ENCODE assay signal across 15 cellular contexts in the genomic region with DNA sequence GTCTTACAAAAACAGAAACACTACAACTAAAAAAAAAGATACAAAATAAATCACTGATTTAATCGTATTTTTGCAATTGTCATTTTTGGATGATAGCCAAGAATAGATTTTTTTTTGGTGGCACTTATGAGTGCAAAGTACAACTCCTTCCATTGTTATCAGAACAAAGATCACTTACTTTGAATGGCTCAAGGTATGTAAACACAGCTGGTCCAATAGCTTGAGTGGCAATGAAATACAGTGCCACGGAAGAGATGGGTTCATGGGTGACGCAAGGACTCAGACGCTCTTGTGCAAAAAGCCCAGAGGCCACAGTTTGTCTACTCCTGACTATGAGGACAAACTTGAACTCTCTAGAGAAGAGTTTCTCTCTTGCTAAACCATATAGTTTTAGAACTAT.
DNase-seq lines count a peak whose midpoint lies in the region; ATAC-seq and TF ChIP-seq lines count a peak whose summit lies in the region.
"Had no signal": no experiment of that assay in that cellular context is flagged by ENCODE, and none has a peak within 500 bp of the region (broad histone marks: within the 10 kb centered on the region; RNA-seq: fewer than 3 reads in every experiment).

No MANE protein-coding gene starts in this region.

- no peaks in the 10 kb centered on the region for H3K4me1 Mint-ChIP-seq in activated T-helper 2 cell treated with anti-CD3 and anti-CD28 coated beads, Interferon-gamma antibody, Interleukin-2, Interleukin-4, amounts not matched to agents 10 μg/mL and 5 μg/mL and 100 μg/mL, durations not matched to agents 14 hours and 24 hours and 36 hours (ENCODE audit: low read depth)
- H3K4me1 Mint-ChIP-seq: memory B cell had no signal

- no peaks in the 10 kb centered on the region for H4K20me1 ChIP-seq in smooth muscle cell (ENCODE audit: low read depth)

- H3K4me2 ChIP-seq in smooth muscle cell: no peak overlapping the region

- H3F3A ChIP-seq in smooth muscle cell (ENCODE audit: low read depth): peaks cover 6% of the 10 kb centered on the region

- peak; percentile 93 for ATAC-seq in left colon
- ATAC-seq in HG03469 (IDR thresholded peaks at IDR 0.05; ENCODE audit: unreplicated experiment): no peak
- no peak for ATAC-seq in left ventricle myocardium superior

- 82% methylated on average over 4 of the region's 4 CpGs for whole genome bisulfite sequencing in smooth muscle cell (ENCODE audit: low lambda C conversion rate)

- no peaks in the 10 kb centered on the region for H3K27me3 Mint-ChIP-seq in activated T-helper 2 cell treated with anti-CD3 and anti-CD28 coated beads, Interferon-gamma antibody, Interleukin-2, Interleukin-4, amounts not matched to agents 10 μg/mL and 5 μg/mL and 100 μg/mL, durations not matched to agents 14 hours and 24 hours and 36 hours (ENCODE audit: low read depth)
- H3K27me3 Mint-ChIP-seq: memory B cell had no signal

- H3K36me3 ChIP-seq in smooth muscle cell (ENCODE audit: low read depth): no peaks in the 10 kb centered on the region
- H3K36me3 ChIP-seq: SJSA1 had no signal

- no peak for TF ChIP-seq CTCF in smooth muscle cell (IDR thresholded peaks at IDR 0.05; ENCODE audit: borderline replicate concordance, insufficient read depth, poor library complexity, severe bottlenecking)

- no peak overlapping the region for H3K4me3 ChIP-seq in smooth muscle cell
- H3K4me3 ChIP-seq: SJSA1 had no signal

- DNase-seq in DMS153 treated with DMSO at 0.1 percent for 48 hours (lab: John Stamatoyannopoulos, UW; ENCODE audit: unreplicated experiment) (peak; percentile 30), NCI-H146 (lab: John Stamatoyannopoulos, UW) (peak; percentile 86), NCI-H748 (lab: John Stamatoyannopoulos, UW; ENCODE audit: unreplicated experiment) (peak; percentile 97), left colon (no peak), smooth muscle cell (lab: John Stamatoyannopoulos, UW; ENCODE audit: unreplicated experiment) (no peak), left ventricle myocardium superior (no peak)
- DNase-seq in activated T-helper 2 cell treated with anti-CD3 and anti-CD28 coated beads, Interferon-gamma antibody, Interleukin-2, Interleukin-4, amounts not matched to agents 10 μg/mL and 5 μg/mL and 100 μg/mL, durations not matched to agents 14 hours and 24 hours and 36 hours (ENCODE audit: low spot score): no peak
- DNase-seq: activated CD4-positive, alpha-beta T cell treated with anti-CD3 and anti-CD28 coated beads, Interleukin-2, amount 50 U/mL, for 48 hours; activated T-cell treated with anti-CD3 and anti-CD28 coated beads, Interleukin-2, amount 50 U/mL, for 48 hours; caudate nucleus; endodermal cell; foreskin melanocyte had no signal

- no peaks in the 10 kb centered on the region for H3K9me3 Mint-ChIP-seq in activated T-helper 2 cell treated with anti-CD3 and anti-CD28 coated beads, Interferon-gamma antibody, Interleukin-2, Interleukin-4, amounts not matched to agents 10 μg/mL and 5 μg/mL and 100 μg/mL, durations not matched to agents 14 hours and 24 hours and 36 hours
- H3K9me3 Mint-ChIP-seq: endodermal cell had no signal

- no peaks in the 10 kb centered on the region for H3K27me3 ChIP-seq in smooth muscle cell (ENCODE audit: low read depth)
- H3K27me3 ChIP-seq: SJSA1 had no signal

- H3K36me3 Mint-ChIP-seq in activated T-helper 2 cell treated with anti-CD3 and anti-CD28 coated beads, Interferon-gamma antibody, Interleukin-2, Interleukin-4, amounts not matched to agents 10 μg/mL and 5 μg/mL and 100 μg/mL, durations not matched to agents 14 hours and 24 hours and 36 hours (ENCODE audit: low read depth): no peaks in the 10 kb centered on the region
- H3K36me3 Mint-ChIP-seq: memory B cell had no signal

- intact Hi-C loops in left colon (cut with DNase I, micrococcal nuclease) (no loop called here), left ventricle myocardium superior (cut with micrococcal nuclease) (no loop called here)
- intact Hi-C loops in activated T-helper 2 cell treated with anti-CD3 and anti-CD28 coated beads, Interferon-gamma antibody, Interleukin-2, Interleukin-4, amounts not matched to agents 10 μg/mL and 5 μg/mL and 100 μg/mL, durations not matched to agents 14 hours and 24 hours and 36 hours (cut with micrococcal nuclease): no loop called here

- no peak overlapping the region for H3K27ac ChIP-seq in smooth muscle cell (ENCODE audit: low read depth)
- H3K27ac ChIP-seq: SJSA1 had no signal

- no peak overlapping the region for H2AFZ ChIP-seq in smooth muscle cell (ENCODE audit: low read depth)

- peaks cover 8% of the 10 kb centered on the region for H3K4me1 ChIP-seq in smooth muscle cell (ENCODE audit: low read depth)

- H3K4me3 Mint-ChIP-seq in activated T-helper 2 cell treated with anti-CD3 and anti-CD28 coated beads, Interferon-gamma antibody, Interleukin-2, Interleukin-4, amounts not matched to agents 10 μg/mL and 5 μg/mL and 100 μg/mL, durations not matched to agents 14 hours and 24 hours and 36 hours (ENCODE audit: low read depth): no peak overlapping the region
- H3K4me3 Mint-ChIP-seq: endodermal cell, memory B cell had no signal

- H3K27ac Mint-ChIP-seq in activated T-helper 2 cell treated with anti-CD3 and anti-CD28 coated beads, Interferon-gamma antibody, Interleukin-2, Interleukin-4, amounts not matched to agents 10 μg/mL and 5 μg/mL and 100 μg/mL, durations not matched to agents 14 hours and 24 hours and 36 hours: no peak overlapping the region
- H3K27ac Mint-ChIP-seq: endodermal cell, memory B cell had no signal

- H3K79me2 ChIP-seq in smooth muscle cell (ENCODE audit: low read depth): no peaks in the 10 kb centered on the region

- H3K9ac ChIP-seq in smooth muscle cell (ENCODE audit: low read depth): no peak overlapping the region

- no peaks in the 10 kb centered on the region for H3K9me3 ChIP-seq in smooth muscle cell (replicated peaks; ENCODE audit: low read depth)
- H3K9me3 ChIP-seq: SJSA1 had no signal

Comparison
In these comparisons a context has a peak if more than half of its experiments do, and no peak if none do; other contexts are left out.
1. DNase-seq: peak in DMS153 treated with DMSO at 0.1 percent for 48 hours (single experiment), NCI-H146 (single experiment) and NCI-H748 (single experiment); none in left colon (0 of 2), smooth muscle cell (single experiment), activated T-helper 2 cell treated with anti-CD3 and anti-CD28 coated beads, Interferon-gamma antibody, Interleukin-2, Interleukin-4, amounts not matched to agents 10 μg/mL and 5 μg/mL and 100 μg/mL, durations not matched to agents 14 hours and 24 hours and 36 hours (single experiment) and left ventricle myocardium superior (single experiment).